ENCODE assay signal across 27 cellular contexts in genomic region chr11:87150936-87151335, GRCh38.
DNase-seq lines count a peak whose midpoint lies in the region; ATAC-seq, FAIRE-seq and TF ChIP-seq lines count a peak whose summit lies in the region.
"Had no signal": no experiment of that assay in that cellular context is flagged by ENCODE, and none has a peak within 500 bp of the region (broad histone marks: within the 10 kb centered on the region; RNA-seq: fewer than 3 reads in every experiment).

No MANE protein-coding gene starts in this region.

- H3K36me3 ChIP-seq in adipocyte (ENCODE audit: control insufficient read depth, insufficient read depth, low read length, severe bottlenecking) (peaks cover 12% of the 10 kb centered on the region), subcutaneous abdominal adipose tissue (ENCODE audit: control insufficient read depth in 5 of 5, insufficient read depth in 5 of 5, low read length in 5 of 5) (no peaks in the 10 kb centered on the region)
- H3K36me3 ChIP-seq: gastrocnemius medialis, neutrophil, Peyer's patch, tibial artery, WERI-Rb-1 had no signal

- H3K9ac ChIP-seq in adipocyte (ENCODE audit: low read length), result peak overlapping the region; percentile 71
- no peak overlapping the region for H3K9ac ChIP-seq in subcutaneous abdominal adipose tissue (ENCODE audit: low read length in 5 of 5)

- FAIRE-seq in GM12892 (lab: Jason Lieb, UNC), result no peak
- FAIRE-seq: A204.1, D721Med had no signal

- no peak for DNase-seq in Right ventricle myocardium inferior (ENCODE audit: missing footprints)
- no peak for DNase-seq in left ventricle myocardium superior
- peak; percentile 51 for DNase-seq in adipocyte (ENCODE audit: low read depth)
- peak; percentile 60 for DNase-seq in fibroblast of peridontal ligament (ENCODE audit: extremely low read depth)
- DNase-seq in medulla oblongata (ENCODE audit: extremely low spot score), result no peak
- no peak for DNase-seq in GM12892 (ENCODE audit: insufficient read length)
- no peak for DNase-seq in ACHN
- DNase-seq: activated CD4-positive, alpha-beta T cell treated with anti-CD3 and anti-CD28 coated beads, Interleukin-2, amount 50 U/mL, for 1 hour; EL; gastrocnemius medialis; H9; MM.1S; NCI-H1417 treated with DMSO at 0.1 percent for 48 hours; NCI-H510A treated with DMSO at 0.1 percent for 48 hours; NK-92 treated with Interleukin-12 subunit alpha and Interleukin-12 subunit beta, amount 100 ng/mL, for 24 hours; Peyer's patch; stimulated activated CD4-positive, alpha-beta T cell treated with anti-CD3 and anti-CD28 coated beads, Interleukin-2, amount 100 ng/mL, for 48 hours; stimulated activated naive B cell treated with anti-CD40 and anti-IgM and Interleukin-4, amounts not matched to agents 10 μg/mL and 1 μg/mL and 100 μg/mL, for 72 hours; T-helper 17 cell; tibial artery; WERI-Rb-1 had no signal

- intact Hi-C loops in Right ventricle myocardium inferior (cut with DNase I) (no loop called here), left ventricle myocardium superior (cut with micrococcal nuclease) (no loop called here)

- ATAC-seq in Right ventricle myocardium inferior (peak; percentile 39), left ventricle myocardium superior (no peak)
- ATAC-seq: stimulated activated naive B cell treated with anti-CD40 and anti-IgM and Interleukin-4, amounts not matched to agents 10 μg/mL and 1 μg/mL and 100 μg/mL, for 72 hours; T-helper 17 cell had no signal

- H3K4me1 ChIP-seq in adipocyte (ENCODE audit: control insufficient read depth, insufficient read depth, low read length), result peaks cover 46% of the 10 kb centered on the region
- H3K4me1 ChIP-seq in subcutaneous abdominal adipose tissue (ENCODE audit: control insufficient read depth in 5 of 5, insufficient read depth in 5 of 5, low read length in 5 of 5), result peaks cover 0 to 32% (median 12%) of the 10 kb centered on the region in 5 donors
- H3K4me1 ChIP-seq: Peyer's patch had no signal

- in situ Hi-C loops in ACHN (cut with HindIII; ENCODE audit: low pct_ligation_motif_present, low pct_unique_long_range_greater_than_20kb, low sequenced_read_pairs), result no loop called here

- no peak for TF ChIP-seq POLR2A in GM12892 (IDR thresholded peaks at IDR 0.05; ENCODE audit: low read depth, low read length)

- H3K27ac ChIP-seq in subcutaneous abdominal adipose tissue (ENCODE audit: low read depth, low read length), result peak overlapping the region; percentile 85
- H3K27ac ChIP-seq: C4-2B, neutrophil, Peyer's patch, tibial artery, WERI-Rb-1 had no signal

- H3K9me3 ChIP-seq in adipocyte (ENCODE audit: control insufficient read depth, low read length) (no peaks in the 10 kb centered on the region), subcutaneous abdominal adipose tissue (ENCODE audit: control insufficient read depth in 5 of 5, low read length in 5 of 5) (peaks cover 0 to 3% (median 0%) of the 10 kb centered on the region in 5 donors)
- H3K9me3 ChIP-seq: gastrocnemius medialis, neutrophil, Peyer's patch, tibial artery had no signal

- H3K27me3 ChIP-seq in adipocyte (replicated peaks; ENCODE audit: control insufficient read depth, insufficient read depth, low read length) (no peaks in the 10 kb centered on the region), subcutaneous abdominal adipose tissue (ENCODE audit: control insufficient read depth in 5 of 5, insufficient read depth in 4 of 5, low read length in 5 of 5) (no peaks in the 10 kb centered on the region)
- H3K27me3 ChIP-seq: gastrocnemius medialis, neutrophil, Peyer's patch, tibial artery had no signal

- H3K4me3 ChIP-seq in adipocyte (ENCODE audit: low read length) (peak overlapping the region; percentile 50), subcutaneous abdominal adipose tissue (ENCODE audit: low read depth in 1 of 5, low read length in 5 of 5) (no peak overlapping the region)
- H3K4me3 ChIP-seq: gastrocnemius medialis, Peyer's patch, smooth muscle cell, tibial artery had no signal

Comparison
In these comparisons a context has a peak if more than half of its experiments do, and no peak if none do; other contexts are left out.
1. DNase-seq: peak in adipocyte (single experiment) and fibroblast of peridontal ligament (single experiment); none in Right ventricle myocardium inferior (single experiment), left ventricle myocardium superior (single experiment), medulla oblongata (single experiment), GM12892 (single experiment) and ACHN (single experiment).